In the genomic region with DNA sequence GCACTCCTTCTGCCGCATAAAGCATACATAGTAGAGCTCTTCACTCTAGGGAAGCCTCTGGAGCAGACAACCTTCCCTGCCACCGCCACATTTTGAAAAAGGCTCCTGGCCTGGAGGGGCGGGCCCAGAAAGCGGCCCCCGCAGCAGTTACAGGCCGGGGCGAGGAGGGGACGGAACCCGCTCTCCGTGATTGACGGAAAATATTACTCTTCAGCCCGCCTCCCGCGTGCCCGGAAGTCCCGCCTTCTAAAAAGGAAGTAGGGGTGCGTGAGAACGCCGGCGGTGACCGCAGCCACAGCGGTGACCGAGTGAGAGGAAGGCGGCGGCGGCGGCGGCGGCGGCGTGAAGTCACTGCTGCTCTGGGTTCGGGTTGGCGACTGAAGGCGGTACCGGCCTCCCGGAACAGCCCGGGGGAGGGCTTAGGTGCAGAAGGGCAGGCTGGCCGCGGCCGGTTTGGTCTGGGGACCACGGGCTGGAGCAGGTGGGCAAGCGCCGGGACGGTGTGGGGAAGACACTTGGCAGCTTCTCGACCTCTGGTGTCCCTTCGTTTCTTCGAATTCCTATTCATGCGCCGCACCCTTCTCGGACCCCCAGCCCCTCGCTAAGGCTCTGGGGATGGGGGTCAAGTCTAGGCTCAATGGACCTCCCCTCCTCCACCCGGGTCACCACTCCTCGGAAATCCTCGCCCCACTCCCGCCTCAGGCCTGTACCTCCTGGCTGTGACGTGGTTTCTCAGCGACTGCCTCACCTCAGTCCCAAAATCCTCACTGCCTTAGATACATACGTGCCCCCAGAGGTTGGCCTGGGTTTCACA, we compare ENCODE assay signal across 1 cellular context.
TF ChIP-seq lines count a peak whose summit lies in the region.

TSS of gene HCCS (plus strand) at position 295 of the 814 bp plus-strand sequence. CDS start 729 bp downstream, outside the sequence.

TF ChIP-seq in HepG2, 621 proteins besides CTCF, POLR2A, EP300 and RAD21 (continued from another document and continues in another):
- TF ChIP-seq ZHX2 (IDR thresholded peaks at IDR 0.05; ENCODE audit: low read depth) (no peak), ZHX2 (CRISPR knock-in tag; IDR thresholded peaks at IDR 0.05; ENCODE audit: borderline replicate concordance) (no peak), NPAS2 (CRISPR knock-in tag; IDR thresholded peaks at IDR 0.05; ENCODE audit: borderline replicate concordance) (no peak), KMT2B (CRISPR knock-in tag; IDR thresholded peaks at IDR 0.05) (peak; percentile 48; the same call in 1 of the 2 replicates), ZSCAN25 (CRISPR knock-in tag; IDR thresholded peaks at IDR 0.05) (peak; percentile 70; the same call in 1 of the 2 replicates), ZNF569 (CRISPR knock-in tag; IDR thresholded peaks at IDR 0.05; ENCODE audit: borderline replicate concordance) (no peak), IRF2 (CRISPR knock-in tag; IDR thresholded peaks at IDR 0.05) (no peak), REL (CRISPR knock-in tag; conservative IDR thresholded peaks at IDR 0.05) (no peak), ZNF205 (CRISPR knock-in tag; IDR thresholded peaks at IDR 0.05) (no peak), TFAP4 (IDR thresholded peaks at IDR 0.05; ENCODE audit: borderline replicate concordance, low read depth) (no peak), SMAD9 (CRISPR knock-in tag; IDR thresholded peaks at IDR 0.05) (no peak), SOX6 (IDR thresholded peaks at IDR 0.05) (no peak), SOX6 (CRISPR knock-in tag; IDR thresholded peaks at IDR 0.05) (no peak), KDM5A (IDR thresholded peaks at IDR 0.05; ENCODE audit: borderline replicate concordance, low read length) (peak; percentile 25; the same call in 1 of the 2 replicates), KLF16 (CRISPR knock-in tag; IDR thresholded peaks at IDR 0.05) (no peak), LRRFIP1 (CRISPR knock-in tag; conservative IDR thresholded peaks at IDR 0.05) (no peak), ZBTB8A (CRISPR knock-in tag; IDR thresholded peaks at IDR 0.05; ENCODE audit: borderline replicate concordance, low read depth) (no peak), HOXA3 (CRISPR knock-in tag; IDR thresholded peaks at IDR 0.05) (no peak; the same call in 1 of the 2 replicates), ATAD3A (CRISPR knock-in tag; IDR thresholded peaks at IDR 0.05) (no peak), ZNF75D (CRISPR knock-in tag; IDR thresholded peaks at IDR 0.05; ENCODE audit: borderline replicate concordance) (no peak), ZBTB44 (CRISPR knock-in tag; IDR thresholded peaks at IDR 0.05) (no peak), NFATC3 (CRISPR knock-in tag; IDR thresholded peaks at IDR 0.05) (no peak), NFKBIZ (CRISPR knock-in tag; IDR thresholded peaks at IDR 0.05) (no peak), ZBTB38 (CRISPR knock-in tag; IDR thresholded peaks at IDR 0.05) (no peak), CREM (IDR thresholded peaks at IDR 0.05) (0 out of 2 replicates have a peak, but pooled peaks have one; percentile 5), CREM (CRISPR knock-in tag; IDR thresholded peaks at IDR 0.05) (no peak), HOMEZ (CRISPR knock-in tag; IDR thresholded peaks at IDR 0.05; ENCODE audit: low read depth) (no peak), ZSCAN30 (CRISPR knock-in tag; IDR thresholded peaks at IDR 0.05) (no peak), KDM3A (CRISPR knock-in tag; IDR thresholded peaks at IDR 0.05; ENCODE audit: low read depth) (no peak), KLF13 (CRISPR knock-in tag; IDR thresholded peaks at IDR 0.05) (no peak), TEAD2 (CRISPR knock-in tag; IDR thresholded peaks at IDR 0.05) (no peak), TCF7L2 (IDR thresholded peaks at IDR 0.05; ENCODE audit: low read depth, low read length) (no peak), CBX5 (CRISPR knock-in tag; IDR thresholded peaks at IDR 0.05; ENCODE audit: borderline replicate concordance) (no peak), RFXAP (CRISPR knock-in tag; IDR thresholded peaks at IDR 0.05; ENCODE audit: borderline replicate concordance) (no peak)
- TF ChIP-seq, protein P1, sequence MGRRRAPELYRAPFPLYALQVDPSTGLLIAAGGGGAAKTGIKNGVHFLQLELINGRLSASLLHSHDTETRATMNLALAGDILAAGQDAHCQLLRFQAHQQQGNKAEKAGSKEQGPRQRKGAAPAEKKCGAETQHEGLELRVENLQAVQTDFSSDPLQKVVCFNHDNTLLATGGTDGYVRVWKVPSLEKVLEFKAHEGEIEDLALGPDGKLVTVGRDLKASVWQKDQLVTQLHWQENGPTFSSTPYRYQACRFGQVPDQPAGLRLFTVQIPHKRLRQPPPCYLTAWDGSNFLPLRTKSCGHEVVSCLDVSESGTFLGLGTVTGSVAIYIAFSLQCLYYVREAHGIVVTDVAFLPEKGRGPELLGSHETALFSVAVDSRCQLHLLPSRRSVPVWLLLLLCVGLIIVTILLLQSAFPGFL (CRISPR knock-in tag; IDR thresholded peaks at IDR 0.05), result no peak
- TF ChIP-seq, protein P2, sequence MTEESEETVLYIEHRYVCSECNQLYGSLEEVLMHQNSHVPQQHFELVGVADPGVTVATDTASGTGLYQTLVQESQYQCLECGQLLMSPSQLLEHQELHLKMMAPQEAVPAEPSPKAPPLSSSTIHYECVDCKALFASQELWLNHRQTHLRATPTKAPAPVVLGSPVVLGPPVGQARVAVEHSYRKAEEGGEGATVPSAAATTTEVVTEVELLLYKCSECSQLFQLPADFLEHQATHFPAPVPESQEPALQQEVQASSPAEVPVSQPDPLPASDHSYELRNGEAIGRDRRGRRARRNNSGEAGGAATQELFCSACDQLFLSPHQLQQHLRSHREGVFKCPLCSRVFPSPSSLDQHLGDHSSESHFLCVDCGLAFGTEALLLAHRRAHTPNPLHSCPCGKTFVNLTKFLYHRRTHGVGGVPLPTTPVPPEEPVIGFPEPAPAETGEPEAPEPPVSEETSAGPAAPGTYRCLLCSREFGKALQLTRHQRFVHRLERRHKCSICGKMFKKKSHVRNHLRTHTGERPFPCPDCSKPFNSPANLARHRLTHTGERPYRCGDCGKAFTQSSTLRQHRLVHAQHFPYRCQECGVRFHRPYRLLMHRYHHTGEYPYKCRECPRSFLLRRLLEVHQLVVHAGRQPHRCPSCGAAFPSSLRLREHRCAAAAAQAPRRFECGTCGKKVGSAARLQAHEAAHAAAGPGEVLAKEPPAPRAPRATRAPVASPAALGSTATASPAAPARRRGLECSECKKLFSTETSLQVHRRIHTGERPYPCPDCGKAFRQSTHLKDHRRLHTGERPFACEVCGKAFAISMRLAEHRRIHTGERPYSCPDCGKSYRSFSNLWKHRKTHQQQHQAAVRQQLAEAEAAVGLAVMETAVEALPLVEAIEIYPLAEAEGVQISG (CRISPR knock-in tag; IDR thresholded peaks at IDR 0.05), result no peak
- TF ChIP-seq, protein P3, sequence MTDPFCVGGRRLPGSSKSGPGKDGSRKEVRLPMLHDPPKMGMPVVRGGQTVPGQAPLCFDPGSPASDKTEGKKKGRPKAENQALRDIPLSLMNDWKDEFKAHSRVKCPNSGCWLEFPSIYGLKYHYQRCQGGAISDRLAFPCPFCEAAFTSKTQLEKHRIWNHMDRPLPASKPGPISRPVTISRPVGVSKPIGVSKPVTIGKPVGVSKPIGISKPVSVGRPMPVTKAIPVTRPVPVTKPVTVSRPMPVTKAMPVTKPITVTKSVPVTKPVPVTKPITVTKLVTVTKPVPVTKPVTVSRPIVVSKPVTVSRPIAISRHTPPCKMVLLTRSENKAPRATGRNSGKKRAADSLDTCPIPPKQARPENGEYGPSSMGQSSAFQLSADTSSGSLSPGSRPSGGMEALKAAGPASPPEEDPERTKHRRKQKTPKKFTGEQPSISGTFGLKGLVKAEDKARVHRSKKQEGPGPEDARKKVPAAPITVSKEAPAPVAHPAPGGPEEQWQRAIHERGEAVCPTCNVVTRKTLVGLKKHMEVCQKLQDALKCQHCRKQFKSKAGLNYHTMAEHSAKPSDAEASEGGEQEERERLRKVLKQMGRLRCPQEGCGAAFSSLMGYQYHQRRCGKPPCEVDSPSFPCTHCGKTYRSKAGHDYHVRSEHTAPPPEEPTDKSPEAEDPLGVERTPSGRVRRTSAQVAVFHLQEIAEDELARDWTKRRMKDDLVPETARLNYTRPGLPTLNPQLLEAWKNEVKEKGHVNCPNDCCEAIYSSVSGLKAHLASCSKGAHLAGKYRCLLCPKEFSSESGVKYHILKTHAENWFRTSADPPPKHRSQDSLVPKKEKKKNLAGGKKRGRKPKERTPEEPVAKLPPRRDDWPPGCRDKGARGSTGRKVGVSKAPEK (CRISPR knock-in tag; IDR thresholded peaks at IDR 0.05; ENCODE audit: borderline replicate concordance), result no peak
